ENCODE assay signal across 14 cellular contexts in the genomic region with DNA sequence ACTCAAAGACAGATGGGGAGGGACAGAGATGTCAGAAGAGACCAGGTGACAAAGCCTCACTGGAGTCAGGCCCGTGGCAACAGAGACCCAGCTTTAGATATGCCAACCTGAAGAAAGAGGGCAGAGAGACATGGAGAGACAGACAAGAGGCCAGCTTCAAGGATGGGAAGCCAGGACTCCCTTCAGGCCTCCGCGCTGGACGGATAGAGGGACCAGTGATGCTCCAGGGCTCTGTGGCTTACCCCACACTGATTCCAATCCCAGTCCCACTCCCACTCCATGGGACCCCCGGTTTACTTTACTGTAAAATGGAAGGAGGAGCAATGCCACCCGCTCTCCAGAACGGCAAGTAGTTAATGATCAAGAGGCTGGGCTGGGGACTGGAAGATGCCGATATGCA. TPM values are rescaled to one million over a fixed set of nuclear protein-coding genes. Genes with fewer than 3 reads are reported as not detected.
DNase-seq lines count a peak whose midpoint lies in the region; ATAC-seq and TF ChIP-seq lines count a peak whose summit lies in the region.
"Had no signal": no experiment of that assay in that cellular context is flagged by ENCODE, and none has a peak within 500 bp of the region (broad histone marks: within the 10 kb centered on the region; RNA-seq: fewer than 3 reads in every experiment).

No MANE protein-coding gene starts in this region.

- TF ChIP-seq CTCF in WTC11 (IDR thresholded peaks at IDR 0.05): no peak
- TF ChIP-seq CTCF in nephron (IDR thresholded peaks at IDR 0.05; ENCODE audit: unreplicated experiment in 3 of 3): no peak

- H3K27me3 Mint-ChIP-seq in activated CD8-positive, alpha-beta memory T cell treated with anti-CD3 and anti-CD28 coated beads, Interleukin-2, amount 10 ng/mL, durations not matched to agents 7 days and 5 days: no peaks in the 10 kb centered on the region
- H3K27me3 Mint-ChIP-seq in WTC11 (ENCODE audit: low read depth) (no peaks in the 10 kb centered on the region), nephron (ENCODE audit: low read depth) (no peaks in the 10 kb centered on the region)
- no peaks in the 10 kb centered on the region for H3K27me3 Mint-ChIP-seq in stimulated activated naive B cell treated with anti-CD40 and anti-IgM and Interleukin-4, amounts not matched to agents 10 μg/mL and 1 μg/mL and 100 μg/mL, for 72 hours

- CTCF ChIA-PET in activated CD8-positive, alpha-beta memory T cell treated with anti-CD3 and anti-CD28 coated beads, Interleukin-2, amount 10 ng/mL, durations not matched to agents 7 days and 5 days (lab: Charles Lee): no interaction called here
- CTCF ChIA-PET in WTC11 (lab: Charles Lee): no interaction called here

- DNase-seq in activated CD8-positive, alpha-beta memory T cell treated with anti-CD3 and anti-CD28 coated beads, Interleukin-2, amount 10 ng/mL, durations not matched to agents 7 days and 5 days: no peak
- DNase-seq in activated CD8-positive, alpha-beta memory T cell treated with anti-CD3 and anti-CD28 coated beads for 24 hours: no peak
- DNase-seq in WTC11 (ENCODE audit: low spot score): no peak
- no peak for DNase-seq in stimulated activated naive B cell treated with anti-CD40 and anti-IgM and Interleukin-4, amounts not matched to agents 10 μg/mL and 1 μg/mL and 100 μg/mL, for 72 hours
- no peak for DNase-seq in foreskin melanocyte
- DNase-seq: H9, MM.1S, NCI-H1092 treated with DMSO at 0.1 percent for 48 hours, NCI-H146, NCI-H2029 treated with DMSO at 0.1 percent for 48 hours, NCI-H526 had no signal

- peaks cover 31% of the 10 kb centered on the region for H3K4me1 Mint-ChIP-seq in activated CD8-positive, alpha-beta memory T cell treated with anti-CD3 and anti-CD28 coated beads, Interleukin-2, amount 10 ng/mL, durations not matched to agents 7 days and 5 days
- H3K4me1 Mint-ChIP-seq in WTC11 (peaks cover 23% of the 10 kb centered on the region), nephron (peaks cover 2% of the 10 kb centered on the region)
- H3K4me1 Mint-ChIP-seq in stimulated activated naive B cell treated with anti-CD40 and anti-IgM and Interleukin-4, amounts not matched to agents 10 μg/mL and 1 μg/mL and 100 μg/mL, for 72 hours: peaks cover 11 to 36% of the 10 kb centered on the region in 2 donors

- no peak overlapping the region for H3K4me3 Mint-ChIP-seq in activated CD8-positive, alpha-beta memory T cell treated with anti-CD3 and anti-CD28 coated beads, Interleukin-2, amount 10 ng/mL, durations not matched to agents 7 days and 5 days
- H3K4me3 Mint-ChIP-seq in WTC11 (no peak overlapping the region), nephron (peak overlapping the region; percentile 15 to 45 (median 17))
- H3K4me3 Mint-ChIP-seq in stimulated activated naive B cell treated with anti-CD40 and anti-IgM and Interleukin-4, amounts not matched to agents 10 μg/mL and 1 μg/mL and 100 μg/mL, for 72 hours: no peak overlapping the region

- H3K36me3 Mint-ChIP-seq in activated CD8-positive, alpha-beta memory T cell treated with anti-CD3 and anti-CD28 coated beads, Interleukin-2, amount 10 ng/mL, durations not matched to agents 7 days and 5 days: peaks cover 16% of the 10 kb centered on the region
- peaks cover 18% of the 10 kb centered on the region for H3K36me3 Mint-ChIP-seq in WTC11
- peaks cover 25% of the 10 kb centered on the region for H3K36me3 Mint-ChIP-seq in nephron (ENCODE audit: low read depth)
- H3K36me3 Mint-ChIP-seq in stimulated activated naive B cell treated with anti-CD40 and anti-IgM and Interleukin-4, amounts not matched to agents 10 μg/mL and 1 μg/mL and 100 μg/mL, for 72 hours: peaks cover 28 to 31% of the 10 kb centered on the region in 2 donors

- H3K27ac Mint-ChIP-seq in activated CD8-positive, alpha-beta memory T cell treated with anti-CD3 and anti-CD28 coated beads, Interleukin-2, amount 10 ng/mL, durations not matched to agents 7 days and 5 days: peak overlapping the region; percentile 7
- 0 out of 2 replicates have a peak overlapping the region, but pooled peaks have one; percentile 1 for H3K27ac Mint-ChIP-seq in WTC11
- peak overlapping the region in 2 of 3 experiments; percentile 16 to 36 for H3K27ac Mint-ChIP-seq in nephron
- no peak overlapping the region for H3K27ac Mint-ChIP-seq in stimulated activated naive B cell treated with anti-CD40 and anti-IgM and Interleukin-4, amounts not matched to agents 10 μg/mL and 1 μg/mL and 100 μg/mL, for 72 hours

- POLR2A ChIA-PET in WTC11 (lab: Charles Lee): interaction anchor here (0.6 kb wide), 1 partner anchor 262 kb away, joined by 7 read pairs; no protein-coding TSS in a partner anchor

- no peaks in the 10 kb centered on the region for H3K9me3 Mint-ChIP-seq in activated CD8-positive, alpha-beta memory T cell treated with anti-CD3 and anti-CD28 coated beads, Interleukin-2, amount 10 ng/mL, durations not matched to agents 7 days and 5 days (ENCODE audit: low read depth)
- no peaks in the 10 kb centered on the region for H3K9me3 Mint-ChIP-seq in WTC11
- H3K9me3 Mint-ChIP-seq in nephron: no peaks in the 10 kb centered on the region
- H3K9me3 Mint-ChIP-seq in stimulated activated naive B cell treated with anti-CD40 and anti-IgM and Interleukin-4, amounts not matched to agents 10 μg/mL and 1 μg/mL and 100 μg/mL, for 72 hours: no peaks in the 10 kb centered on the region
- H3K9me3 Mint-ChIP-seq: H9 had no signal

- ATAC-seq in activated CD8-positive, alpha-beta memory T cell treated with anti-CD3 and anti-CD28 coated beads, Interleukin-2, amount 10 ng/mL, durations not matched to agents 7 days and 5 days: no peak
- ATAC-seq in WTC11 (no peak), GM19328 (IDR thresholded peaks at IDR 0.05; ENCODE audit: unreplicated experiment) (no peak)
- no peak for ATAC-seq in stimulated activated naive B cell treated with anti-CD40 and anti-IgM and Interleukin-4, amounts not matched to agents 10 μg/mL and 1 μg/mL and 100 μg/mL, for 72 hours (replicated peaks)

TF ChIP-seq in WTC11, 78 proteins besides CTCF, POLR2A, EP300 and RAD21:
- no peak for TF ChIP-seq ZNF263 (CRISPR knock-in tag; IDR thresholded peaks at IDR 0.05; ENCODE audit: low read depth)
- TF ChIP-seq, protein P1, sequence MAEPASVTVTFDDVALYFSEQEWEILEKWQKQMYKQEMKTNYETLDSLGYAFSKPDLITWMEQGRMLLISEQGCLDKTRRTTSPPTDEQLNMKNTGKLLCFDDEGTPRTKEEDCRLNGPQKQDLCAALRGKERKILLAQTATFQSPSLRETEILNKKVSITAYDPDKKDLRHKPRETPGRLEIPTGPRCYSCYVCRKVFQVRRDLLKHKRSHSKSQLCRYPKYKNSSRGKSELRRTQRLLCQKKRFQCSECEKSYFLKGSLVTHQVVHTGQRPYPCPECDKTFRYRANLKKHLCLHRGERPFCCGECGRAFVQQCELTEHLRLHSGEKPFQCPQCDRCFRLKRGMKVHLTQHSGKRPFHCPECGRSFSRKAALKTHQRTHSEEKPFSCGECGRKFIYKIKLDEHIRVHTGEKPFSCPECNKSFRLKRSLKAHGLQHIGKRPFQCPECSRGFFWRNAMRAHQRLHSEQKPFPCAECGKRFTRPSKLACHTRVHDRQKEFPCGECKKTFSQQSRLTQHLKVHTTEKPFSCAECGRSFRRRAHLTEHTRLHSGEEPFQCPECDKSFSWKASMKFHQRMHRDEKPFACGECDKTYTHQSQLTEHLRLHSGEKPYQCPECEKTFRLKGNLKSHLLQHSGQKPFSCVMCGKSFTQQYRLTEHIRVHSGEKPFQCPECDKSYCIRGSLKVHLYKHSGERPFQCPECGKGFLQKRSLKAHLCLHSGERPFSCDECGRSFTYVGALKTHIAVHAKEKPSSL (CRISPR knock-in tag; conservative IDR thresholded peaks at IDR 0.05): no peak
- TF ChIP-seq HMGA2 (CRISPR knock-in tag; IDR thresholded peaks at IDR 0.05): no peak
- TF ChIP-seq NR2C2 (CRISPR knock-in tag; IDR thresholded peaks at IDR 0.05): no peak
- no peak for TF ChIP-seq ELF4 (CRISPR knock-in tag; IDR thresholded peaks at IDR 0.05; ENCODE audit: low read depth)
- TF ChIP-seq, protein P2, sequence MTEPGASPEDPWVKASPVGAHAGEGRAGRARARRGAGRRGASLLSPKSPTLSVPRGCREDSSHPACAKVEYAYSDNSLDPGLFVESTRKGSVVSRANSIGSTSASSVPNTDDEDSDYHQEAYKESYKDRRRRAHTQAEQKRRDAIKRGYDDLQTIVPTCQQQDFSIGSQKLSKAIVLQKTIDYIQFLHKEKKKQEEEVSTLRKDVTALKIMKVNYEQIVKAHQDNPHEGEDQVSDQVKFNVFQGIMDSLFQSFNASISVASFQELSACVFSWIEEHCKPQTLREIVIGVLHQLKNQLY (CRISPR knock-in tag; IDR thresholded peaks at IDR 0.05): no peak
- TF ChIP-seq, protein P3, sequence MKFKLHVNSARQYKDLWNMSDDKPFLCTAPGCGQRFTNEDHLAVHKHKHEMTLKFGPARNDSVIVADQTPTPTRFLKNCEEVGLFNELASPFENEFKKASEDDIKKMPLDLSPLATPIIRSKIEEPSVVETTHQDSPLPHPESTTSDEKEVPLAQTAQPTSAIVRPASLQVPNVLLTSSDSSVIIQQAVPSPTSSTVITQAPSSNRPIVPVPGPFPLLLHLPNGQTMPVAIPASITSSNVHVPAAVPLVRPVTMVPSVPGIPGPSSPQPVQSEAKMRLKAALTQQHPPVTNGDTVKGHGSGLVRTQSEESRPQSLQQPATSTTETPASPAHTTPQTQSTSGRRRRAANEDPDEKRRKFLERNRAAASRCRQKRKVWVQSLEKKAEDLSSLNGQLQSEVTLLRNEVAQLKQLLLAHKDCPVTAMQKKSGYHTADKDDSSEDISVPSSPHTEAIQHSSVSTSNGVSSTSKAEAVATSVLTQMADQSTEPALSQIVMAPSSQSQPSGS (CRISPR knock-in tag; IDR thresholded peaks at IDR 0.05; ENCODE audit: borderline replicate concordance, low read depth): no peak
- no peak for TF ChIP-seq NFATC4 (CRISPR knock-in tag; IDR thresholded peaks at IDR 0.05)
- TF ChIP-seq ZNF671 (CRISPR knock-in tag; IDR thresholded peaks at IDR 0.05): no peak

RNA-seq across cellular contexts. Expression of a gene that starts 1.7 kb away (rescaled TPM):
- total RNA-seq in activated CD8-positive, alpha-beta memory T cell treated with anti-CD3 and anti-CD28 coated beads, Interleukin-2, amount 10 ng/mL, durations not matched to agents 7 days and 5 days: 1 to 10 TPM; 1.2 to 1.9 TPM
- 1.4 to 1.9 TPM (median 1.7 TPM) in 3 replicates for total RNA-seq in WTC11 (2021)

RNA-seq across cellular contexts. Expression of a gene that starts 8.3 kb away (rescaled TPM):
- 100 to 1,000 TPM; 394 to 417 TPM for total RNA-seq in activated CD8-positive, alpha-beta memory T cell treated with anti-CD3 and anti-CD28 coated beads, Interleukin-2, amount 10 ng/mL, durations not matched to agents 7 days and 5 days
- total RNA-seq in WTC11 (2021): 523 to 536 TPM (median 526 TPM) in 3 replicates

RNA-seq across cellular contexts. Expression of a gene that starts 11.0 kb away (rescaled TPM):
- 100 to 1,000 TPM; 110 to 117 TPM for total RNA-seq in activated CD8-positive, alpha-beta memory T cell treated with anti-CD3 and anti-CD28 coated beads, Interleukin-2, amount 10 ng/mL, durations not matched to agents 7 days and 5 days
- total RNA-seq in WTC11 (2021): 84.7 to 94.9 TPM (median 88.6 TPM) in 3 replicates

RNA-seq across cellular contexts. Expression of a gene that starts 26.5 kb away (rescaled TPM):
- under 1 TPM in 1 of 2 experiments, not detected in 1; 0.30 TPM for total RNA-seq in activated CD8-positive, alpha-beta memory T cell treated with anti-CD3 and anti-CD28 coated beads, Interleukin-2, amount 10 ng/mL, durations not matched to agents 7 days and 5 days
- total RNA-seq in WTC11 (2021): 1.6 to 3.0 TPM (median 2.7 TPM) in 3 replicates
- total RNA-seq: SJSA1 had no signal

RNA-seq across cellular contexts. Expression of a gene that starts 27.3 kb away (rescaled TPM):
- 10 to 100 TPM; 49.0 to 59.2 TPM for total RNA-seq in activated CD8-positive, alpha-beta memory T cell treated with anti-CD3 and anti-CD28 coated beads, Interleukin-2, amount 10 ng/mL, durations not matched to agents 7 days and 5 days
- 23.5 to 25.4 TPM (median 24.4 TPM) in 3 replicates for total RNA-seq in WTC11 (2021)

Comparison
In these comparisons a context has a peak if more than half of its experiments do, and no peak if none do; other contexts are left out.
1. H3K4me3 Mint-ChIP-seq: peak in nephron (3 of 3); none in activated CD8-positive, alpha-beta memory T cell treated with anti-CD3 and anti-CD28 coated beads, Interleukin-2, amount 10 ng/mL, durations not matched to agents 7 days and 5 days (single experiment), WTC11 (single experiment) and stimulated activated naive B cell treated with anti-CD40 and anti-IgM and Interleukin-4, amounts not matched to agents 10 μg/mL and 1 μg/mL and 100 μg/mL, for 72 hours (0 of 2).